In the genomic region with DNA sequence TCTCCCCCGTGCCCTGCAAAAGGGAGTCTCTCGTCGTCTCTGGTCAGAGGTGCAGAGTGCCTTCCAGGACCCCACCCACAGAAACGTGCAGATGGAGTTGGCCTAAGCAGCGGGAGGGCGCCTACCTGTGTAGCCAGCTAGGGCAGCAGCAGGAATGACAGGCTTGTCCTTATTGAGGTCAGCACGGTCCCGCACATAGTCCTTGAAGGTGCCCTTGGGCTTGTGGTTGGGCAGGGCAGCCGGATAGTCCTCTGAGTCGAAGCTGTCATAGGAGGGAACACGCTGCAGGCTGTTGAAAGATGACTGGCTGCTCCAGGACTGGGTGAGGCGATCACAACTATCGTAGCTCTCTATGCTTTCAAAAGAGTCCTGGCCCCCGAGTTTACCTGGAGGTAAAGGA, we compare ENCODE assay signal across 10 cellular contexts.
DNase-seq lines count a peak whose midpoint lies in the region; ATAC-seq, FAIRE-seq and TF ChIP-seq lines count a peak whose summit lies in the region.
"Had no signal": no experiment of that assay in that cellular context is flagged by ENCODE, and none has a peak within 500 bp of the region (broad histone marks: within the 10 kb centered on the region; RNA-seq: fewer than 3 reads in every experiment).

No MANE protein-coding gene starts in this region.

- POLR2A ChIA-PET in HepG2 (lab: Yijun Ruan, JAX): no interaction called here

- no TSS peak for BruUV-seq in HepG2 (replicated peaks; lab: Mats Ljungman, UMichigan)

- no peak for ATAC-seq in HepG2
- ATAC-seq in GM19463 (IDR thresholded peaks at IDR 0.05; ENCODE audit: unreplicated experiment): no peak

- TF ChIP-seq RAD21 in liver (IDR thresholded peaks at IDR 0.05) (no peak), HepG2 (CRISPR knock-in tag; IDR thresholded peaks at IDR 0.05) (no peak)

- intact Hi-C loops in HepG2 (cut with micrococcal nuclease; ENCODE audit: unreplicated experiment): no loop called here

- H3K4me3 ChIP-seq in liver (ENCODE audit: low read depth in 1 of 3, low read length in 3 of 3) (no peak overlapping the region), HepG2 (replicated peaks in 1 of 3; ENCODE audit: insufficient read depth in 1 of 3, low read depth in 2 of 3, low read length in 3 of 3) (no peak overlapping the region), osteoblast (ENCODE audit: insufficient read depth, low read length) (no peak overlapping the region)
- peak overlapping the region; percentile 16 for H3K4me3 ChIP-seq in effector memory CD4-positive, alpha-beta T cell (ENCODE audit: insufficient read depth, low read depth, low read length, poor library complexity, severe bottlenecking)
- H3K4me3 ChIP-seq: BLaER1 had no signal

- TF ChIP-seq EP300 in HepG2 (IDR thresholded peaks at IDR 0.05; ENCODE audit: low read depth in 2 of 2, low read length in 2 of 2) (no peak), HepG2 (CRISPR knock-in tag; IDR thresholded peaks at IDR 0.05; ENCODE audit: borderline replicate concordance) (no peak)

- CTCF ChIA-PET in HepG2 (lab: Yijun Ruan, JAX; ENCODE audit: low intra/inter-chr PET ratio, low total read pairs): no interaction called here

- in situ Hi-C loops in HepG2 (cut with HindIII; ENCODE audit: extremely low pct_ligation_motif_present, low pct_unique_long_range_greater_than_20kb): no loop called here

- H3K27ac ChIP-seq in liver (ENCODE audit: low read depth in 1 of 2, low read length in 2 of 2): peak overlapping the region; percentile 30 to 39
- H3K27ac ChIP-seq in HepG2 (ENCODE audit: extremely low read length, insufficient read depth, low read length): no peak overlapping the region
- H3K27ac ChIP-seq in effector memory CD4-positive, alpha-beta T cell (ENCODE audit: insufficient read depth, low read length, poor library complexity, severe bottlenecking): peak overlapping the region; percentile 93
- H3K27ac ChIP-seq in osteoblast (ENCODE audit: low read depth, low read length): peak overlapping the region; percentile 89
- H3K27ac ChIP-seq: BLaER1 had no signal

- H3K36me3 ChIP-seq in liver (ENCODE audit: control insufficient read depth in 4 of 4, insufficient read depth in 3 of 4, low read depth in 1 of 4, low read length in 3 of 4) (peaks cover 0 to 3% (median 0%) of the 10 kb centered on the region in 4 donors), HepG2 (replicated peaks in 1 of 2; ENCODE audit: control insufficient read depth in 1 of 2, insufficient read depth in 2 of 2, low read length in 2 of 2) (no peaks in the 10 kb centered on the region), osteoblast (ENCODE audit: insufficient read depth, low read length) (peaks cover 71% of the 10 kb centered on the region)
- peaks cover 67% of the 10 kb centered on the region for H3K36me3 ChIP-seq in effector memory CD4-positive, alpha-beta T cell (ENCODE audit: control insufficient read depth, insufficient read depth, low read length)

- TF ChIP-seq CTCF in liver (IDR thresholded peaks at IDR 0.05; ENCODE audit: low read depth, low read length, missing input control) (no peak), HepG2 (CRISPR knock-in tag; IDR thresholded peaks at IDR 0.05) (no peak), osteoblast (IDR thresholded peaks at IDR 0.05; ENCODE audit: extremely low read depth, low read depth, low read length) (no peak)

- H4K20me1 ChIP-seq in HepG2 (ENCODE audit: insufficient read depth, low read length) (no peaks in the 10 kb centered on the region), osteoblast (ENCODE audit: insufficient read depth, low read length) (no peaks in the 10 kb centered on the region)
- H4K20me1 ChIP-seq: BLaER1 had no signal

- H2AFZ ChIP-seq in HepG2 (ENCODE audit: low read length): no peak overlapping the region
- H2AFZ ChIP-seq in osteoblast (ENCODE audit: low read length): no peak overlapping the region

- H3K79me2 ChIP-seq in HepG2 (ENCODE audit: insufficient read depth, low read length) (no peaks in the 10 kb centered on the region), osteoblast (ENCODE audit: insufficient read depth, low read length) (peaks cover 88% of the 10 kb centered on the region)

- H3K9me3 ChIP-seq in liver (ENCODE audit: control insufficient read depth in 4 of 4, low read length in 3 of 4) (no peaks in the 10 kb centered on the region), HepG2 (ENCODE audit: low read length) (no peaks in the 10 kb centered on the region), osteoblast (ENCODE audit: low read depth, low read length) (no peaks in the 10 kb centered on the region)
- no peaks in the 10 kb centered on the region for H3K9me3 ChIP-seq in effector memory CD4-positive, alpha-beta T cell (ENCODE audit: control insufficient read depth, low read length)

- no peaks in the 10 kb centered on the region for H3K27me3 ChIP-seq in liver (ENCODE audit: control insufficient read depth in 4 of 4, insufficient read depth in 4 of 4, low read length in 3 of 4)
- H3K27me3 ChIP-seq in HepG2 (ENCODE audit: control insufficient read depth in 1 of 2, insufficient read depth in 2 of 2, low read length in 2 of 2): no peaks in the 10 kb centered on the region
- H3K27me3 ChIP-seq in effector memory CD4-positive, alpha-beta T cell (replicated peaks; ENCODE audit: control insufficient read depth, insufficient read depth, low read length, poor library complexity, severe bottlenecking): no peaks in the 10 kb centered on the region
- no peaks in the 10 kb centered on the region for H3K27me3 ChIP-seq in osteoblast (ENCODE audit: insufficient read depth, low read length)
- H3K27me3 ChIP-seq: BLaER1 had no signal

- DNase-seq in HepG2 (ENCODE audit: low spot score) (no peak), osteoblast (ENCODE audit: insufficient read length, low spot score, missing footprints) (no peak), NCI-H345 (lab: John Stamatoyannopoulos, UW) (no peak), midbrain (lab: John Stamatoyannopoulos, UW) (no peak), HT-29 (ENCODE audit: low spot score) (no peak)
- DNase-seq in effector memory CD4-positive, alpha-beta T cell: no peak
- DNase-seq: glutamatergic neuron had no signal

- TF ChIP-seq POLR2A in HepG2 (IDR thresholded peaks at IDR 0.05; ENCODE audit: insufficient read depth in 1 of 2, low read depth in 2 of 2, low read length in 2 of 2): no peak

- H3K9ac ChIP-seq in liver (ENCODE audit: low read depth in 1 of 2, low read length in 2 of 2) (no peak overlapping the region), HepG2 (ENCODE audit: insufficient read depth, low read depth, low read length) (no peak overlapping the region)
- H3K9ac ChIP-seq: BLaER1 had no signal

- no peaks in the 10 kb centered on the region for H3K4me1 ChIP-seq in liver (ENCODE audit: control insufficient read depth in 4 of 4, insufficient read depth in 4 of 4, low read length in 3 of 4)
- H3K4me1 ChIP-seq in HepG2 (ENCODE audit: insufficient read depth, low read length): no peaks in the 10 kb centered on the region
- H3K4me1 ChIP-seq in effector memory CD4-positive, alpha-beta T cell (ENCODE audit: control insufficient read depth, insufficient read depth, low read length, poor library complexity, severe bottlenecking): peaks cover 95% of the 10 kb centered on the region
- peaks cover 55% of the 10 kb centered on the region for H3K4me1 ChIP-seq in osteoblast (ENCODE audit: insufficient read depth, low read length)

- 84% methylated on average over 14 of the region's 14 CpGs for WGBS in liver
- 50% methylated on average over 11 of the region's 14 CpGs for WGBS in HepG2 (ENCODE audit: low lambda C conversion rate)

- H3K4me2 ChIP-seq in HepG2 (ENCODE audit: low read depth, low read length) (no peak overlapping the region), osteoblast (ENCODE audit: insufficient read depth, low read length) (no peak overlapping the region)
- H3K4me2 ChIP-seq: BLaER1 had no signal

- FAIRE-seq in HepG2 (lab: Jason Lieb, UNC): no peak

TF ChIP-seq in liver, 16 proteins besides CTCF, POLR2A, EP300 and RAD21:
- no peak for TF ChIP-seq GABPA (IDR thresholded peaks at IDR 0.05 in 1 of 2, conservative IDR thresholded peaks at IDR 0.05 in 1 of 2)
TF ChIP-seq in liver: peak in this region for 0.

TF ChIP-seq in HepG2, 621 proteins besides CTCF, POLR2A, EP300 and RAD21 (continues in another document):
- no peak for TF ChIP-seq SCMH1 (CRISPR knock-in tag; IDR thresholded peaks at IDR 0.05; ENCODE audit: borderline replicate concordance)
- TF ChIP-seq ZNF235 (CRISPR knock-in tag; IDR thresholded peaks at IDR 0.05; ENCODE audit: borderline replicate concordance): no peak
- TF ChIP-seq, protein P1, sequence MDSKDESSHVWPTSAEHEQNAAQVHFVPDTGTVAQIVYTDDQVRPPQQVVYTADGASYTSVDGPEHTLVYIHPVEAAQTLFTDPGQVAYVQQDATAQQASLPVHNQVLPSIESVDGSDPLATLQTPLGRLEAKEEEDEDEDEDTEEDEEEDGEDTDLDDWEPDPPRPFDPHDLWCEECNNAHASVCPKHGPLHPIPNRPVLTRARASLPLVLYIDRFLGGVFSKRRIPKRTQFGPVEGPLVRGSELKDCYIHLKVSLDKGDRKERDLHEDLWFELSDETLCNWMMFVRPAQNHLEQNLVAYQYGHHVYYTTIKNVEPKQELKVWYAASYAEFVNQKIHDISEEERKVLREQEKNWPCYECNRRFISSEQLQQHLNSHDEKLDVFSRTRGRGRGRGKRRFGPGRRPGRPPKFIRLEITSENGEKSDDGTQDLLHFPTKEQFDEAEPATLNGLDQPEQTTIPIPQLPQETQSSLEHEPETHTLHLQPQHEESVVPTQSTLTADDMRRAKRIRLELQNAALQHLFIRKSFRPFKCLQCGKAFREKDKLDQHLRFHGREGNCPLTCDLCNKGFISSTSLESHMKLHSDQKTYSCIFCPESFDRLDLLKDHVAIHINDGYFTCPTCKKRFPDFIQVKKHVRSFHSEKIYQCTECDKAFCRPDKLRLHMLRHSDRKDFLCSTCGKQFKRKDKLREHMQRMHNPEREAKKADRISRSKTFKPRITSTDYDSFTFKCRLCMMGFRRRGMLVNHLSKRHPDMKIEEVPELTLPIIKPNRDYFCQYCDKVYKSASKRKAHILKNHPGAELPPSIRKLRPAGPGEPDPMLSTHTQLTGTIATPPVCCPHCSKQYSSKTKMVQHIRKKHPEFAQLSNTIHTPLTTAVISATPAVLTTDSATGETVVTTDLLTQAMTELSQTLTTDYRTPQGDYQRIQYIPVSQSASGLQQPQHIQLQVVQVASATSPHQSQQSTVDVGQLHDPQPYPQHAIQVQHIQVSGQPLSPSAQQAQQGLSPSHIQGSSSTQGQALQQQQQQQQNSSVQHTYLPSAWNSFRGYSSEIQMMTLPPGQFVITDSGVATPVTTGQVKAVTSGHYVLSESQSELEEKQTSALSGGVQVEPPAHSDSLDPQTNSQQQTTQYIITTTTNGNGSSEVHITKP (CRISPR knock-in tag; IDR thresholded peaks at IDR 0.05; ENCODE audit: low read depth): no peak
